ENCODE assay signal across 9 cellular contexts in genomic region chr2:26768759-26769500, GRCh38. TPM values are rescaled to one million over a fixed set of nuclear protein-coding genes. Genes with fewer than 3 reads are reported as not detected.
DNase-seq lines count a peak whose midpoint lies in the region; ATAC-seq, FAIRE-seq and TF ChIP-seq lines count a peak whose summit lies in the region.
"Had no signal": no experiment of that assay in that cellular context is flagged by ENCODE, and none has a peak within 500 bp of the region (broad histone marks: within the 10 kb centered on the region; RNA-seq: fewer than 3 reads in every experiment).

No MANE protein-coding gene starts in this region.

- CTCF ChIA-PET in GM12878 (lab: Yijun Ruan, JAX): interaction anchor here (1.0 to 1.5 kb wide), 7 partner anchors 8 to 24 kb away, joined by 3 to 4 read pairs (median 4); no protein-coding TSS in a partner anchor

- intact Hi-C loops in GM12878 (cut with micrococcal nuclease; ENCODE audit: unreplicated experiment): no loop called here
- intact Hi-C loops in left lung (cut with DNase I): no loop called here
- intact Hi-C loops in testis (cut with DNase I; ENCODE audit: low total_unique reads): no loop called here

- TF ChIP-seq EP300 in GM12878 (IDR thresholded peaks at IDR 0.05; ENCODE audit: borderline replicate concordance in 1 of 2, control insufficient read depth in 1 of 2, low read depth in 2 of 2, low read length in 2 of 2): no peak

- no peak overlapping the region for H3K9ac ChIP-seq in GM12878 (ENCODE audit: control insufficient read depth, insufficient read depth, low read length)

- H3K27ac ChIP-seq in GM12878 (ENCODE audit: control insufficient read depth, insufficient read depth) (no peak overlapping the region; the same call in 1 of the 2 replicates), left lung (peak overlapping the region; percentile 64 to 71), testis (peak overlapping the region; percentile 26 to 70)

- peak; percentile 4 for DNase-seq in activated effector memory CD4-positive, alpha-beta T cell treated with Interleukin-2 at 50 U/mL for 16 hours
- no peak for DNase-seq in activated effector memory CD4-positive, alpha-beta T cell treated with anti-CD3 and anti-CD28 coated beads, Interleukin-2, amount 50 U/mL, for 16 hours
- DNase-seq in GM12878 (ENCODE audit: low read depth, low spot score): no peak
- DNase-seq in left lung: peak; percentile 89 to 90
- peak; percentile 74 for DNase-seq in testis
- no peak for DNase-seq in ecto neural progenitor cell (ENCODE audit: low spot score)
- DNase-seq in NCI-H2107 treated with DMSO at 0.1 percent for 48 hours (lab: John Stamatoyannopoulos, UW; ENCODE audit: unreplicated experiment): no peak
- no peak for DNase-seq in activated CD4-positive, CD25-positive, alpha-beta regulatory T cell treated with anti-CD3 and anti-CD28 coated beads, Interleukin-2, amount 50 U/mL, for 72 hours
- DNase-seq: DND-41 had no signal

- H3K4me1 ChIP-seq in GM12878 (ENCODE audit: control insufficient read depth, insufficient read depth, low read length) (peaks cover 17% of the 10 kb centered on the region; the same call in 1 of the 2 replicates), left lung (peaks cover 39 to 91% of the 10 kb centered on the region in 2 donors), testis (peaks cover 43% of the 10 kb centered on the region)

- ATAC-seq in GM12878 (peak; percentile 49), left lung (peak; percentile 57)

- TF ChIP-seq POLR2A in GM12878 (IDR thresholded peaks at IDR 0.05; ENCODE audit: low read depth, low read length) (no peak), testis (IDR thresholded peaks at IDR 0.05) (no peak)

- SMC1A ChIA-PET in GM12878 (lab: Charles Lee; ENCODE audit: uncharacterized antibody, unreplicated experiment): interaction anchor here (0.9 kb wide), 1 partner anchor 24 kb away, joined by 3 read pairs; no protein-coding TSS in a partner anchor

- no peaks in the 10 kb centered on the region; a peak in 2 of 4 replicates for H3K36me3 ChIP-seq in GM12878 (ENCODE audit: control insufficient read depth in 2 of 2, insufficient read depth in 2 of 2, low read length in 1 of 2)
- peaks cover 0 to 6% of the 10 kb centered on the region in 2 donors for H3K36me3 ChIP-seq in left lung
- no peaks in the 10 kb centered on the region for H3K36me3 ChIP-seq in testis (ENCODE audit: low read depth, missing control alignments)

- RAD21 ChIA-PET in GM12878 (lab: Charles Lee; ENCODE audit: unreplicated experiment): interaction anchor here (0.6 kb wide), 1 partner anchor 165 kb away, joined by 3 read pairs; no protein-coding TSS in a partner anchor

- H3K9me3 ChIP-seq in GM12878 (replicated peaks; ENCODE audit: control insufficient read depth, insufficient read depth, low read length) (no peaks in the 10 kb centered on the region), left lung (no peaks in the 10 kb centered on the region), testis (no peaks in the 10 kb centered on the region)

- H3K4me2 ChIP-seq in GM12878 (ENCODE audit: control insufficient read depth, insufficient read depth): no peak overlapping the region

- peaks cover 53% of the 10 kb centered on the region for H3K79me2 ChIP-seq in GM12878 (ENCODE audit: control insufficient read depth, insufficient read depth, low read length)

- POLR2A ChIA-PET in GM12878 (lab: Charles Lee): interaction anchor here (0.9 to 1.3 kb wide), 2 partner anchors 9 to 21 kb away, joined by 3 to 5 read pairs; no protein-coding TSS in a partner anchor

- in situ Hi-C loops in GM12878 (cut with MboI): no loop called here

- no peaks in the 10 kb centered on the region for H4K20me1 ChIP-seq in GM12878 (ENCODE audit: control insufficient read depth, insufficient read depth)

- H2AFZ ChIP-seq in GM12878 (ENCODE audit: control insufficient read depth, low read depth, low read length): no peak overlapping the region

- no peak for TF ChIP-seq RAD21 in GM12878 (IDR thresholded peaks at IDR 0.05; ENCODE audit: insufficient read depth, low read depth, low read length)

- WGBS in GM12878 (ENCODE audit: insufficient coverage, insufficient replicate concordance, low lambda C conversion rate, missing lambda C conversion rate): over 99% methylated on average over 14 of the region's 14 CpGs
- 76 to 80% methylated on average over 11 to 14 of the region's 14 CpGs for WGBS in testis, 2 donors

- no TSS peak for BruUV-seq in GM12878 (replicated peaks; lab: Mats Ljungman, UMichigan)

- H3K4me3 ChIP-seq in GM12878: no peak overlapping the region
- H3K4me3 ChIP-seq in left lung: no peak overlapping the region
- no peak overlapping the region for H3K4me3 ChIP-seq in testis

- FAIRE-seq in GM12878 (lab: Jason Lieb, UNC): no peak

- H3K27me3 ChIP-seq in GM12878 (replicated peaks in 1 of 2; ENCODE audit: control insufficient read depth in 2 of 2, insufficient read depth in 2 of 2, low read length in 1 of 2) (no peaks in the 10 kb centered on the region), left lung (no peaks in the 10 kb centered on the region), testis (no peaks in the 10 kb centered on the region)

- no peak for TF ChIP-seq CTCF in GM12878 (IDR thresholded peaks at IDR 0.05 in 2 of 3, conservative IDR thresholded peaks at IDR 0.05 in 1 of 3; ENCODE audit: control insufficient read depth in 2 of 3, extremely low read depth in 1 of 3, insufficient read depth in 1 of 3, low read depth in 3 of 3, low read length in 3 of 3)
- no peak for TF ChIP-seq CTCF in left lung (IDR thresholded peaks at IDR 0.05)
- TF ChIP-seq CTCF in testis (IDR thresholded peaks at IDR 0.05): no peak

TF ChIP-seq in GM12878, 131 proteins besides CTCF, POLR2A, EP300 and RAD21 (continues in another document):
- TF ChIP-seq BHLHE40 (IDR thresholded peaks at IDR 0.05; ENCODE audit: borderline replicate concordance in 1 of 2, low read depth in 2 of 2, low read length in 1 of 2) (peak; percentile 39 to 76; a peak in 3 of 4 replicates), IKZF1 (conservative IDR thresholded peaks at IDR 0.05) (peak; percentile 52; the same call in 1 of the 2 replicates)

RNA-seq across cellular contexts. Expression of gene SLC35F6, which starts 4.8 kb away (rescaled TPM):
- total RNA-seq in GM12878 (2013; cell fraction: nucleolus; rRNA removed): 17.9 and 18.7 TPM in 2 replicates
- total RNA-seq in GM12878 (2014; rRNA removed) (9.8 and 10.5 TPM in 2 replicates), GM12878 (2014; rRNA removed; fragmentation: Illumina TruSeq; extraction: Trizol) (6.0 and 6.1 TPM in 2 replicates), GM12878 (2021) (9.8 and 10.1 TPM in 2 replicates), left lung (10 to 100 TPM; 45.6 to 62.1 TPM), testis (10 to 100 TPM; 40.4 to 42.5 TPM)
- 3.0 TPM for polyA plus RNA-seq in GM12878 (2011; ENCODE audit: low read depth)
- polyA plus RNA-seq in GM12878 (2011; rRNA removed) (2.8 and 5.3 TPM in 2 replicates), GM12878 (2014; fragmentation: Illumina TruSeq; extraction: Trizol) (3.4 and 6.0 TPM in 2 replicates), GM12878 (2014; fragmentation: Nextera tagmentation; extraction: Ambion mirVana) (1 to 10 TPM; 4.0 to 9.6 TPM), GM12878 (2014; rRNA removed) (7.4 and 7.6 TPM in 2 replicates), GM12878 (2016; fragmentation: Nextera tagmentation; extraction: Ambion mirVana) (1 to 10 TPM; 8.6 to 9.3 TPM), testis (ENCODE audit: insufficient read depth, low read depth, low replicate concordance) (15.5 TPM)
- polyA plus RNA-seq in GM12878 (2011; cell fraction: cytosol; rRNA removed): 7.4 and 8.6 TPM in 2 replicates
- polyA plus RNA-seq in GM12878 (2011; cell fraction: nucleus; rRNA removed): 3.5 and 4.8 TPM in 2 replicates
- polyA plus RNA-seq in GM12878 (2012): 3.2 and 4.7 TPM in 2 replicates
- polyA minus RNA-seq in GM12878 (2011; rRNA and poly(A)+ RNA removed): 10.5 and 15.1 TPM in 2 replicates
- polyA minus RNA-seq in GM12878 (2011; cell fraction: cytosol; rRNA and poly(A)+ RNA removed): 4.8 and 6.1 TPM in 2 replicates
- 5.2 and 10.0 TPM in 2 replicates for polyA minus RNA-seq in GM12878 (2011; cell fraction: nucleus; rRNA and poly(A)+ RNA removed)

RNA-seq across cellular contexts. Expression of gene CENPA, which starts 16.9 kb away (rescaled TPM):
- 5.4 and 6.9 TPM in 2 replicates for total RNA-seq in GM12878 (2013; cell fraction: nucleolus; rRNA removed)
- 32.4 and 33.7 TPM in 2 replicates for total RNA-seq in GM12878 (2014; rRNA removed)
- 34.4 and 36.0 TPM in 2 replicates for total RNA-seq in GM12878 (2014; rRNA removed; fragmentation: Illumina TruSeq; extraction: Trizol)
- total RNA-seq in GM12878 (2021): 32.1 and 33.7 TPM in 2 replicates
- 9.0 TPM for polyA plus RNA-seq in GM12878 (2011; ENCODE audit: low read depth)
- polyA plus RNA-seq in GM12878 (2011; rRNA removed): 42.7 and 46.5 TPM in 2 replicates
- polyA plus RNA-seq in GM12878 (2011; cell fraction: cytosol; rRNA removed): 47.4 and 49.4 TPM in 2 replicates
- polyA plus RNA-seq in GM12878 (2011; cell fraction: nucleus; rRNA removed): 17.5 and 24.4 TPM in 2 replicates
- 12.7 and 14.6 TPM in 2 replicates for polyA plus RNA-seq in GM12878 (2012)
- polyA plus RNA-seq in GM12878 (2014; fragmentation: Illumina TruSeq; extraction: Trizol): 35.9 and 39.0 TPM in 2 replicates
- polyA plus RNA-seq in GM12878 (2014; fragmentation: Nextera tagmentation; extraction: Ambion mirVana): 10 to 100 TPM in 1 of 2 experiments, 1 to 10 TPM in 1; 8.1 to 19.0 TPM
- 38.7 and 40.4 TPM in 2 replicates for polyA plus RNA-seq in GM12878 (2014; rRNA removed)
- polyA plus RNA-seq in GM12878 (2016; fragmentation: Nextera tagmentation; extraction: Ambion mirVana): 10 to 100 TPM; 52.5 to 66.6 TPM
- 20.3 and 36.9 TPM in 2 replicates for polyA minus RNA-seq in GM12878 (2011; rRNA and poly(A)+ RNA removed)
- polyA minus RNA-seq in GM12878 (2011; cell fraction: cytosol; rRNA and poly(A)+ RNA removed): 12.4 and 13.8 TPM in 2 replicates
- 4.8 and 8.7 TPM in 2 replicates for polyA minus RNA-seq in GM12878 (2011; cell fraction: nucleus; rRNA and poly(A)+ RNA removed)
- total RNA-seq in left lung: 1 to 10 TPM in 1 of 2 donors, under 1 TPM in 1; 0.99 to 4.0 TPM
- 1 to 10 TPM; 2.8 to 5.0 TPM for total RNA-seq in testis
- 5.8 TPM for polyA plus RNA-seq in testis (ENCODE audit: insufficient read depth, low read depth, low replicate concordance)

Comparison
In these comparisons a context has a peak if more than half of its experiments do, and no peak if none do; other contexts are left out.
1. DNase-seq: peak in activated effector memory CD4-positive, alpha-beta T cell treated with Interleukin-2 at 50 U/mL for 16 hours (single experiment), left lung (2 of 2) and testis (single experiment); none in activated effector memory CD4-positive, alpha-beta T cell treated with anti-CD3 and anti-CD28 coated beads, Interleukin-2, amount 50 U/mL, for 16 hours (single experiment), GM12878 (single experiment), ecto neural progenitor cell (single experiment), NCI-H2107 treated with DMSO at 0.1 percent for 48 hours (single experiment) and activated CD4-positive, CD25-positive, alpha-beta regulatory T cell treated with anti-CD3 and anti-CD28 coated beads, Interleukin-2, amount 50 U/mL, for 72 hours (single experiment).